ENCODE assay signal across 11 cellular contexts in genomic region chr14:65832431-65833253, GRCh38.
DNase-seq lines count a peak whose midpoint lies in the region; ATAC-seq and TF ChIP-seq lines count a peak whose summit lies in the region.
"Had no signal": no experiment of that assay in that cellular context is flagged by ENCODE, and none has a peak within 500 bp of the region (broad histone marks: within the 10 kb centered on the region; RNA-seq: fewer than 3 reads in every experiment).

No MANE protein-coding gene starts in this region.

- DNase-seq in NCI-H1105 treated with DMSO at 0.1 percent for 48 hours (lab: John Stamatoyannopoulos, UW) (peak; percentile 45), NCI-H1105 (lab: John Stamatoyannopoulos, UW) (no peak), choroid plexus epithelial cell (ENCODE audit: low read depth) (peak; percentile 41), osteocyte (ENCODE audit: extremely low spot score, unreplicated experiment) (no peak), NCI-H1930 (lab: John Stamatoyannopoulos, UW) (no peak), NCI-H2081 (lab: John Stamatoyannopoulos, UW) (no peak)
- DNase-seq: stimulated activated CD4-positive, alpha-beta T cell treated with anti-CD3 and anti-CD28 coated beads, Interleukin-15, amount 100 ng/mL, for 24 hours; transverse colon had no signal

- H3K4me1 Mint-ChIP-seq in osteocyte (ENCODE audit: unreplicated experiment): peaks cover 8% of the 10 kb centered on the region
- peaks cover 14% of the 10 kb centered on the region for H3K4me1 Mint-ChIP-seq in activated T-helper 17 cell treated with anti-CD3 and anti-CD28 coated beads, Interleukin-2, amount 50 U/mL, for 72 hours
- H3K4me1 Mint-ChIP-seq: B cell had no signal

- H3K9me3 Mint-ChIP-seq in osteocyte (ENCODE audit: unreplicated experiment): no peaks in the 10 kb centered on the region
- no peaks in the 10 kb centered on the region for H3K9me3 Mint-ChIP-seq in activated T-helper 17 cell treated with anti-CD3 and anti-CD28 coated beads, Interleukin-2, amount 50 U/mL, for 72 hours

- peak; percentile 23; the same call in 1 of the 2 replicates for TF ChIP-seq CTCF in LNCAP (IDR thresholded peaks at IDR 0.05)
- TF ChIP-seq CTCF in choroid plexus epithelial cell (conservative IDR thresholded peaks at IDR 0.05; ENCODE audit: low read depth, low read length): peak; percentile 66
- TF ChIP-seq CTCF in osteocyte (IDR thresholded peaks at IDR 0.05): peak; percentile 50

- peaks cover 25% of the 10 kb centered on the region for H3K27me3 Mint-ChIP-seq in osteocyte (ENCODE audit: unreplicated experiment)
- H3K27me3 Mint-ChIP-seq in activated T-helper 17 cell treated with anti-CD3 and anti-CD28 coated beads, Interleukin-2, amount 50 U/mL, for 72 hours: no peaks in the 10 kb centered on the region

- ATAC-seq in activated T-helper 17 cell treated with anti-CD3 and anti-CD28 coated beads, Interleukin-2, amount 50 U/mL, for 72 hours (replicated peaks): no peak

- no peak overlapping the region for H3K27ac Mint-ChIP-seq in osteocyte (ENCODE audit: unreplicated experiment)
- no peak overlapping the region for H3K27ac Mint-ChIP-seq in activated T-helper 17 cell treated with anti-CD3 and anti-CD28 coated beads, Interleukin-2, amount 50 U/mL, for 72 hours
- H3K27ac Mint-ChIP-seq: B cell had no signal

- H3K36me3 Mint-ChIP-seq in osteocyte (ENCODE audit: unreplicated experiment): no peaks in the 10 kb centered on the region
- H3K36me3 Mint-ChIP-seq in activated T-helper 17 cell treated with anti-CD3 and anti-CD28 coated beads, Interleukin-2, amount 50 U/mL, for 72 hours (ENCODE audit: low read depth): no peaks in the 10 kb centered on the region

- H3K4me3 ChIP-seq in choroid plexus epithelial cell (ENCODE audit: low read depth, low read length): no peak overlapping the region
- H3K4me3 ChIP-seq: transverse colon had no signal

- H3K4me3 Mint-ChIP-seq in osteocyte (ENCODE audit: unreplicated experiment): no peak overlapping the region
- H3K4me3 Mint-ChIP-seq in activated T-helper 17 cell treated with anti-CD3 and anti-CD28 coated beads, Interleukin-2, amount 50 U/mL, for 72 hours: no peak overlapping the region
- H3K4me3 Mint-ChIP-seq: B cell had no signal

Comparison
In these comparisons a context has a peak if more than half of its experiments do, and no peak if none do; other contexts are left out.
1. DNase-seq: peak in NCI-H1105 treated with DMSO at 0.1 percent for 48 hours (single experiment) and choroid plexus epithelial cell (single experiment); none in NCI-H1105 (single experiment), osteocyte (single experiment), NCI-H1930 (0 of 2) and NCI-H2081 (0 of 2).
2. Peak in every context shown above with its lines, with median percentiles within 50 percentile points of each other: CTCF ChIP-seq.